In genomic region chr7:111012799-111013675, GRCh38 we compare ENCODE assay signal across 1 cellular context.
TF ChIP-seq lines count a peak whose summit lies in the region.

No MANE protein-coding gene starts in this region.

TF ChIP-seq in GM12878, 131 proteins besides CTCF, POLR2A, EP300 and RAD21 (continued from another document):
- TF ChIP-seq TBL1XR1 (IDR thresholded peaks at IDR 0.05; ENCODE audit: low read depth, low read length) (no peak), JUND (IDR thresholded peaks at IDR 0.05; ENCODE audit: low read depth, low read length) (peak; percentile 13; the same call in 1 of the 2 replicates), MXI1 (IDR thresholded peaks at IDR 0.05; ENCODE audit: low read depth, low read length) (no peak), SIX5 (IDR thresholded peaks at IDR 0.05; ENCODE audit: low read depth, low read length, severe bottlenecking) (no peak), RELA (IDR thresholded peaks at IDR 0.05; ENCODE audit: borderline replicate concordance, partially characterized antibody) (no peak), NFXL1 (IDR thresholded peaks at IDR 0.05; ENCODE audit: borderline replicate concordance) (no peak), CBX3 (IDR thresholded peaks at IDR 0.05; ENCODE audit: borderline replicate concordance, low read depth) (no peak), NR2C2 (IDR thresholded peaks at IDR 0.05; ENCODE audit: borderline replicate concordance, control insufficient read depth, insufficient read length, low read depth) (no peak), IRF4 (IDR thresholded peaks at IDR 0.05; ENCODE audit: low read depth, low read length) (0 out of 2 replicates have a peak, but pooled peaks have one; percentile 41), TCF7 (IDR thresholded peaks at IDR 0.05; ENCODE audit: borderline replicate concordance) (no peak), ELK1 (IDR thresholded peaks at IDR 0.05; ENCODE audit: low read depth, low read length) (no peak), LARP7 (IDR thresholded peaks at IDR 0.05) (no peak), ZBED1 (IDR thresholded peaks at IDR 0.05; ENCODE audit: borderline replicate concordance) (no peak), RB1 (IDR thresholded peaks at IDR 0.05; ENCODE audit: borderline replicate concordance) (no peak), GABPA (IDR thresholded peaks at IDR 0.05; ENCODE audit: low read depth) (peak; percentile 47; the same call in 1 of the 2 replicates), FOXM1 (IDR thresholded peaks at IDR 0.05; ENCODE audit: low read depth, low read length) (no peak), NFIC (IDR thresholded peaks at IDR 0.05; ENCODE audit: low read depth, low read length) (peak; percentile 48; the same call in 1 of the 2 replicates), CEBPB (IDR thresholded peaks at IDR 0.05; ENCODE audit: borderline replicate concordance in 1 of 2, low read depth in 2 of 2, low read length in 2 of 2) (no peak), MEF2A (IDR thresholded peaks at IDR 0.05; ENCODE audit: insufficient read depth, low read depth, low read length) (no peak), TCF12 (IDR thresholded peaks at IDR 0.05; ENCODE audit: low read depth, low read length) (no peak), CHD4 (IDR thresholded peaks at IDR 0.05) (no peak), CREB1 (IDR thresholded peaks at IDR 0.05; ENCODE audit: low read depth) (no peak), ZNF384 (IDR thresholded peaks at IDR 0.05; ENCODE audit: borderline replicate concordance, low read depth, low read length) (no peak), MEF2B (IDR thresholded peaks at IDR 0.05; ENCODE audit: partially characterized antibody, poor library complexity, severe bottlenecking) (no peak), YBX1 (IDR thresholded peaks at IDR 0.05) (no peak)
